In the genomic region with DNA sequence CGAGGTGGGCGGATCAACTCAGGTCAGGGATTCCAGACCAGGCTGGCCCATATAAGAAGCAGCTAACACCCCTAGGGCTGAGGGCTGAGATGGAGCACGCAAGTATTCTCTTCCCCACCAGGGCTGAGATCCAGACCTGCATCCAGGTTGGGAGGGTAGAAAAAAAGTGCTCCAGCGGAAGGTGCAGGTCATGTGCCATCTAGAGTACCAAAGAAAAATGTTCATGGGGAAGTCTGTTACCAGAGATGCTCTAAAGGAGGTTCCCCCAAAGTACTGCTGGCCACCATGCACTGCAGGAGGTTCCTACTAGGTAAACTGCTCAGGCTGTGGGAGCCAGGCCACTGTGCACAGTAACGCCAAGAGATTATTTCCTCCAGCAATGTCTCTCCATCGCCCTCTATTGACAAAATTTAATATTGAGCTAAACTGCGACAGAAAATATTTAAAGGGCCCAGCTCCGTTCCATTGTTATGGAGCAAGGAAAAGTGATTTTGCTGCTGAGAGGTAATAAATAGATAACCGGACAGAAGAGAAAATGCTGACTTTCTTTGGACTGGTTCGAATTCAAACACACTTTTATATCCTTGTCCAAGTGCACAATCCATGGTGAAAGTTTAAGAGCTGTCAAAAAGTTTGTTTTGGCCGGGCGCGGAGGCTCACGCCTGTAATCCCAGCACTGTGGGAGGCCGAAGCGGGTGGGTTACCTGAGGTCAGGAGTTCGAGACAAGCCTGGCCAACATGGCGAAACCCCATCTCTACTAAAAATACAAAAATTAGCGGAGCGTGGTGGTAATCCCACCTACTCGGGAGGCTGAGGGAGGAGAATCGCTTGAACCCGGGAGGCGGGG, we compare ENCODE assay signal across 8 cellular contexts.
A peak's percentile ranks its signal among the peaks of the same experiment; 100 is the strongest.
DNase-seq lines count a peak whose midpoint lies in the region; ATAC-seq, FAIRE-seq and TF ChIP-seq lines count a peak whose summit lies in the region.

No MANE protein-coding gene starts in this region.

- peak; percentile 95 for FAIRE-seq in G401.6 (lab: Jason Lieb, UNC)

- H3K4me3 ChIP-seq in astrocyte of the spinal cord (ENCODE audit: low read depth, low read length), result peak overlapping the region; percentile 97

- ATAC-seq in HG02759 (IDR thresholded peaks at IDR 0.05; ENCODE audit: unreplicated experiment), result peak; percentile 43
- ATAC-seq in HG03097 (IDR thresholded peaks at IDR 0.05; ENCODE audit: low FRiP score, unreplicated experiment), result no peak

- TF ChIP-seq CTCF in astrocyte of the spinal cord (IDR thresholded peaks at IDR 0.05; ENCODE audit: low read depth, low read length), result peak; percentile 70

- DNase-seq in NCI-H146 treated with DMSO at 0.1 percent for 48 hours (lab: John Stamatoyannopoulos, UW; ENCODE audit: unreplicated experiment), result peak; percentile 89
- DNase-seq in T follicular helper cell (ENCODE audit: low read depth), result peak; percentile 20
- peak; percentile 88 for DNase-seq in astrocyte of the spinal cord (ENCODE audit: low read depth, low spot score)
- DNase-seq in hypothalamus (lab: John Stamatoyannopoulos, UW), result peak in 27 of 51 donors; percentile 1 to 80 (median 20)
- DNase-seq in renal cortical epithelial cell (ENCODE audit: low read depth), result peak; percentile 83

- in situ Hi-C loops in astrocyte of the spinal cord (cut with HindIII; ENCODE audit: low sequenced_read_pairs), result no loop called here

Comparison
In these comparisons a context has a peak if more than half of its experiments do, and no peak if none do; other contexts are left out.
1. DNase-seq: peak in every context shown above with its lines; median percentile 89 in NCI-H146 treated with DMSO at 0.1 percent for 48 hours; 88 in astrocyte of the spinal cord; 83 in renal cortical epithelial cell; 20 in T follicular helper cell; 20 in hypothalamus.